ENCODE assay signal across 10 cellular contexts in genomic region chr6:153645326-153645725, GRCh38.
"Had no signal": no experiment of that assay in that cellular context is flagged by ENCODE, and none has a peak within 500 bp of the region (broad histone marks: within the 10 kb centered on the region; RNA-seq: fewer than 3 reads in every experiment).

No MANE protein-coding gene starts in this region.

- H3K9me3 Mint-ChIP-seq: GM23338, H9 had no signal

- H3K36me3 ChIP-seq: HAP-1 had no signal

- ATAC-seq: GM23338, HCT116 had no signal

- H3K4me3 Mint-ChIP-seq: GM23338, H9, HFFc6 had no signal

- H3K27ac ChIP-seq: GM23248 had no signal

- H3K4me3 ChIP-seq: GM23248, GM23338, HAP-1 had no signal

- FAIRE-seq: H54 had no signal

- H2AFZ ChIP-seq: GM23248, GM23338 had no signal

- H3K4me1 Mint-ChIP-seq: GM23338, H9 had no signal

- H3K9me3 ChIP-seq: HAP-1 had no signal

- H3K27ac Mint-ChIP-seq: GM23338, H9, HFFc6 had no signal

- H3K4me2 ChIP-seq: GM23338 had no signal

- H3K4me1 ChIP-seq: HAP-1 had no signal

- H3K9ac ChIP-seq: GM23248 had no signal

- DNase-seq: GM23248, GOT3, H7, H9, HCEC 1CT, HFFc6 had no signal
